13 cellular contexts compared by ENCODE assay signal in the genomic region with DNA sequence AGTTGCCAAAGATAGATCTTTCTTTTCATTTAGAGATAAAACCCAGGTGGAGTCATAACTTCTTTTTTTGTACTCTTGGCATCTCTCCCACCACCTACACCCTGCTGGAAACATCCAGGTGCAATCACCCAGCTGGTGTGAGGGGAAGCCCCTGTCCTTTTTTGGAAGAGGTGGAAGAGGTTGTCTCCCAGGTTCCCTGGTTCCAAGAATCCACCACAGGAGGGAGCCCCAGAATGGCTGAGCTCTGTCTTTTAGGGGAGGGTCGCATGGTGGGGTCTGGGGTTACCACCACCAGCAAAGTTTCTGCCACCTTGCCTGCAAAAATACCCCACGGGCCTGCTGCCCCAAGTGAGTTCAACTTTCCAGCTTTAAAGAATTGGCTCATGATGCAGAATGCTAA. TPM values are rescaled to one million over a fixed set of nuclear protein-coding genes. Genes with fewer than 3 reads are reported as not detected.
A peak's percentile ranks its signal among the peaks of the same experiment; 100 is the strongest.
DNase-seq lines count a peak whose midpoint lies in the region; ATAC-seq and TF ChIP-seq lines count a peak whose summit lies in the region.
"Had no signal": no experiment of that assay in that cellular context is flagged by ENCODE, and none has a peak within 500 bp of the region (broad histone marks: within the 10 kb centered on the region; RNA-seq: fewer than 3 reads in every experiment).

No MANE protein-coding gene starts in this region.

- CTCF ChIA-PET in MCF 10A (lab: Yijun Ruan, JAX), result interaction anchor here (0.6 to 0.9 kb wide), 5 partner anchors 24 to 372 kb away, joined by 3 to 4 read pairs (median 3); no protein-coding TSS in a partner anchor

- POLR2A ChIA-PET in MCF 10A (lab: Yijun Ruan, JAX), result no interaction called here

- peak; percentile 5 for DNase-seq in MCF 10A (ENCODE audit: unreplicated experiment)
- no peak for DNase-seq in breast epithelium (ENCODE audit: low spot score in 2 of 2)
- DNase-seq in left ventricle myocardium inferior, result no peak
- DNase-seq in upper lobe of right lung, result no peak
- no peak for DNase-seq in activated T-cell treated with anti-CD3 and anti-CD28 coated beads, Interleukin-2, amount 50 U/mL, for 1 hour
- DNase-seq: activated naive CD8-positive, alpha-beta T cell treated with anti-CD3 and anti-CD28 coated beads, Interleukin-2, amount 50 U/mL, for 24 hours; effector memory CD8-positive, alpha-beta T cell; NCI-H1436 treated with DMSO at 0.1 percent for 48 hours had no signal

- H3K27me3 ChIP-seq in breast epithelium (no peaks in the 10 kb centered on the region), left ventricle myocardium inferior (ENCODE audit: low read depth) (peaks cover 81% of the 10 kb centered on the region), upper lobe of right lung (peaks cover 17% of the 10 kb centered on the region)

- H3K4me1 Mint-ChIP-seq in MCF 10A (ENCODE audit: insufficient read depth, unreplicated experiment), result peaks cover 13% of the 10 kb centered on the region
- H3K4me1 Mint-ChIP-seq: activated naive CD8-positive, alpha-beta T cell treated with anti-CD3 and anti-CD28 coated beads, Interleukin-2, amount 50 U/mL, for 24 hours had no signal

- H3K9me3 ChIP-seq in breast epithelium, result no peaks in the 10 kb centered on the region
- H3K9me3 ChIP-seq in left ventricle myocardium inferior (replicated peaks), result no peaks in the 10 kb centered on the region
- H3K9me3 ChIP-seq in upper lobe of right lung, result no peaks in the 10 kb centered on the region

- H3K4me3 ChIP-seq in breast epithelium (no peak overlapping the region), left ventricle myocardium inferior (no peak overlapping the region), upper lobe of right lung (no peak overlapping the region)

- ATAC-seq in upper lobe of right lung (no peak), GM21737 (IDR thresholded peaks at IDR 0.05; ENCODE audit: unreplicated experiment) (no peak), GM18909 (IDR thresholded peaks at IDR 0.05; ENCODE audit: poor library complexity, unreplicated experiment) (no peak)
- ATAC-seq: activated naive CD8-positive, alpha-beta T cell treated with anti-CD3 and anti-CD28 coated beads, Interleukin-2, amount 50 U/mL, for 24 hours; effector memory CD8-positive, alpha-beta T cell; sciatic nerve had no signal

- BruUV-seq in MCF 10A (replicated peaks; lab: Mats Ljungman, UMichigan), result no TSS peak

- H3K36me3 Mint-ChIP-seq in MCF 10A (ENCODE audit: insufficient read depth, unreplicated experiment), result no peaks in the 10 kb centered on the region

- no peaks in the 10 kb centered on the region for H3K36me3 ChIP-seq in breast epithelium
- H3K36me3 ChIP-seq in left ventricle myocardium inferior, result no peaks in the 10 kb centered on the region
- no peaks in the 10 kb centered on the region for H3K36me3 ChIP-seq in upper lobe of right lung

- peaks cover 78% of the 10 kb centered on the region for H3K27me3 Mint-ChIP-seq in MCF 10A (ENCODE audit: insufficient read depth, unreplicated experiment)

- H3K27ac ChIP-seq in breast epithelium (peak overlapping the region in 1 of 2 donors; percentile 4), VCaP (no peak overlapping the region), left ventricle myocardium inferior (replicated peaks) (peak overlapping the region; percentile 56), upper lobe of right lung (no peak overlapping the region)

- TF ChIP-seq CTCF in MCF 10A (IDR thresholded peaks at IDR 0.05; ENCODE audit: unreplicated experiment) (peak; percentile 27), breast epithelium (IDR thresholded peaks at IDR 0.05) (peak in 1 of 3 donors; percentile 24), VCaP (conservative IDR thresholded peaks at IDR 0.05) (peak; percentile 66), left ventricle myocardium inferior (IDR thresholded peaks at IDR 0.05; ENCODE audit: borderline replicate concordance) (peak; percentile 49), upper lobe of right lung (IDR thresholded peaks at IDR 0.05) (peak; percentile 25)

- no peak for TF ChIP-seq POLR2A in breast epithelium (IDR thresholded peaks at IDR 0.05)

- H3K27ac Mint-ChIP-seq in MCF 10A (ENCODE audit: low read depth, unreplicated experiment), result no peak overlapping the region
- H3K27ac Mint-ChIP-seq: activated naive CD8-positive, alpha-beta T cell treated with anti-CD3 and anti-CD28 coated beads, Interleukin-2, amount 50 U/mL, for 24 hours; effector memory CD8-positive, alpha-beta T cell had no signal

- intact Hi-C loops in MCF 10A (cut with micrococcal nuclease), result loop anchor here (10.0 kb wide), 1 partner anchor 423 kb away; no protein-coding TSS in a partner anchor
- intact Hi-C loops in breast epithelium (cut with DNase I; ENCODE audit: low total_unique reads), result no loop called here
- intact Hi-C loops in left ventricle myocardium inferior (cut with micrococcal nuclease), result no loop called here
- intact Hi-C loops in upper lobe of right lung (cut with DNase I), result no loop called here

- H3K4me1 ChIP-seq in breast epithelium (no peaks in the 10 kb centered on the region), left ventricle myocardium inferior (peaks cover 27% of the 10 kb centered on the region), upper lobe of right lung (no peaks in the 10 kb centered on the region)

- H3K4me3 Mint-ChIP-seq in MCF 10A (ENCODE audit: unreplicated experiment), result no peak overlapping the region
- H3K4me3 Mint-ChIP-seq: activated naive CD8-positive, alpha-beta T cell treated with anti-CD3 and anti-CD28 coated beads, Interleukin-2, amount 50 U/mL, for 24 hours; effector memory CD8-positive, alpha-beta T cell had no signal

- no peaks in the 10 kb centered on the region for H3K9me3 Mint-ChIP-seq in MCF 10A (ENCODE audit: unreplicated experiment)
- H3K9me3 Mint-ChIP-seq: activated naive CD8-positive, alpha-beta T cell treated with anti-CD3 and anti-CD28 coated beads, Interleukin-2, amount 50 U/mL, for 24 hours; effector memory CD8-positive, alpha-beta T cell had no signal

RNA-seq across cellular contexts. Expression of a gene that starts 10.8 kb away (rescaled TPM):
- total RNA-seq in MCF 10A (2022) (not detected in 2 replicates), breast epithelium (10 to 100 TPM; 14.4 to 67.2 (median 63.6) TPM), left ventricle myocardium inferior (14.4 TPM), upper lobe of right lung (33.1 TPM)
- total RNA-seq: RPMI7951 had no signal

Comparison
In these comparisons a context has a peak if more than half of its experiments do, and no peak if none do; other contexts are left out.
1. RNA of a gene that starts 10.8 kb away (total RNA-seq): 14.4 to 67.2 TPM in breast epithelium, 33.1 TPM in upper lobe of right lung (single experiment) and 14.4 TPM in left ventricle myocardium inferior (single experiment); not detected in MCF 10A; every median in the first group is over 10 times any median in the second.